ENCODE assay signal across 23 cellular contexts in genomic region chr20:41608606-41609005, GRCh38. TPM values are rescaled to one million over a fixed set of nuclear protein-coding genes. Genes with fewer than 3 reads are reported as not detected.
DNase-seq lines count a peak whose midpoint lies in the region; ATAC-seq and TF ChIP-seq lines count a peak whose summit lies in the region.
"Had no signal": no experiment of that assay in that cellular context is flagged by ENCODE, and none has a peak within 500 bp of the region (broad histone marks: within the 10 kb centered on the region; RNA-seq: fewer than 3 reads in every experiment).

No MANE protein-coding gene starts in this region.

- POLR2A ChIA-PET in naive thymus-derived CD8-positive, alpha-beta T cell (lab: Charles Lee): interaction anchor here (0.6 kb wide), 1 partner anchor 104 kb away, joined by 3 read pairs; no protein-coding TSS in a partner anchor

- H3K4me3 Mint-ChIP-seq in stimulated activated naive CD8-positive, alpha-beta T cell treated with anti-CD3 and anti-CD28 coated beads, Interleukin-15, Interleukin-2, amounts not matched to agents 100 ng/mL and 50 ng/mL, for 24 hours: no peak overlapping the region
- H3K4me3 Mint-ChIP-seq in activated T-helper 17 cell treated with anti-CD3 and anti-CD28 coated beads, Interleukin-2, amount 50 U/mL, for 72 hours: no peak overlapping the region
- peak overlapping the region in 6 of 10 donors; percentile 7 to 43 (median 18) for H3K4me3 Mint-ChIP-seq in naive thymus-derived CD8-positive, alpha-beta T cell
- H3K4me3 Mint-ChIP-seq: CD4-positive, CD25-positive, alpha-beta regulatory T cell had no signal

- H3K27me3 Mint-ChIP-seq in stimulated activated naive CD8-positive, alpha-beta T cell treated with anti-CD3 and anti-CD28 coated beads, Interleukin-15, Interleukin-2, amounts not matched to agents 100 ng/mL and 50 ng/mL, for 24 hours: no peaks in the 10 kb centered on the region
- H3K27me3 Mint-ChIP-seq in activated T-helper 17 cell treated with anti-CD3 and anti-CD28 coated beads, Interleukin-2, amount 50 U/mL, for 72 hours: no peaks in the 10 kb centered on the region
- no peaks in the 10 kb centered on the region for H3K27me3 Mint-ChIP-seq in naive thymus-derived CD8-positive, alpha-beta T cell
- H3K27me3 Mint-ChIP-seq: CD4-positive, CD25-positive, alpha-beta regulatory T cell had no signal

- no peak for TF ChIP-seq CTCF in GM20000 (IDR thresholded peaks at IDR 0.05; ENCODE audit: extremely low read depth, missing control alignments)

- peak overlapping the region; percentile 41 for H3K27ac Mint-ChIP-seq in stimulated activated naive CD8-positive, alpha-beta T cell treated with anti-CD3 and anti-CD28 coated beads, Interleukin-15, Interleukin-2, amounts not matched to agents 100 ng/mL and 50 ng/mL, for 24 hours
- H3K27ac Mint-ChIP-seq in activated T-helper 17 cell treated with anti-CD3 and anti-CD28 coated beads, Interleukin-2, amount 50 U/mL, for 72 hours: peak overlapping the region; percentile 37
- peak overlapping the region in 5 of 10 donors; percentile 16 to 87 (median 24) for H3K27ac Mint-ChIP-seq in naive thymus-derived CD8-positive, alpha-beta T cell

- no peak for ATAC-seq in stimulated activated naive CD8-positive, alpha-beta T cell treated with anti-CD3 and anti-CD28 coated beads, Interleukin-15, Interleukin-2, amounts not matched to agents 100 U/mL and 50 U/mL, for 24 hours
- ATAC-seq in activated T-helper 17 cell treated with anti-CD3 and anti-CD28 coated beads, Interleukin-2, amount 50 U/mL, for 72 hours (replicated peaks): peak; percentile 44
- no peak for ATAC-seq in naive thymus-derived CD8-positive, alpha-beta T cell
- no peak for ATAC-seq in GM19467 (IDR thresholded peaks at IDR 0.05; ENCODE audit: unreplicated experiment)
- ATAC-seq: HCT116, Right ventricle myocardium inferior had no signal

- H3K36me3 Mint-ChIP-seq in stimulated activated naive CD8-positive, alpha-beta T cell treated with anti-CD3 and anti-CD28 coated beads, Interleukin-15, Interleukin-2, amounts not matched to agents 100 ng/mL and 50 ng/mL, for 24 hours (ENCODE audit: low read depth): peaks cover 8% of the 10 kb centered on the region
- H3K36me3 Mint-ChIP-seq in activated T-helper 17 cell treated with anti-CD3 and anti-CD28 coated beads, Interleukin-2, amount 50 U/mL, for 72 hours (ENCODE audit: low read depth): no peaks in the 10 kb centered on the region
- H3K36me3 Mint-ChIP-seq in naive thymus-derived CD8-positive, alpha-beta T cell: peaks cover 0 to 16% (median 7%) of the 10 kb centered on the region in 3 donors

- no peak for DNase-seq in stimulated activated naive CD8-positive, alpha-beta T cell treated with anti-CD3 and anti-CD28 coated beads, Interleukin-15, Interleukin-2, amounts not matched to agents 100 U/mL and 50 U/mL, for 24 hours
- no peak for DNase-seq in naive thymus-derived CD8-positive, alpha-beta T cell
- DNase-seq in GM20000 (ENCODE audit: low spot score): no peak
- DNase-seq in dermis blood vessel endothelial cell: no peak
- DNase-seq: BE2C; CD4-positive, CD25-positive, alpha-beta regulatory T cell; DMS153; GDM1; GOT3; IMR-90; MG63; NCI-H1092; NCI-H146; NCI-H2029 treated with DMSO at 0.1 percent for 48 hours; NCI-H2171 treated with DMSO at 0.1 percent for 48 hours; NCI-H446; NCI-H526 treated with DMSO at 0.1 percent for 48 hours; Peyer's patch had no signal

- peaks cover 62% of the 10 kb centered on the region for H3K4me1 Mint-ChIP-seq in stimulated activated naive CD8-positive, alpha-beta T cell treated with anti-CD3 and anti-CD28 coated beads, Interleukin-15, Interleukin-2, amounts not matched to agents 100 ng/mL and 50 ng/mL, for 24 hours (ENCODE audit: low read depth)
- peaks cover 32% of the 10 kb centered on the region for H3K4me1 Mint-ChIP-seq in activated T-helper 17 cell treated with anti-CD3 and anti-CD28 coated beads, Interleukin-2, amount 50 U/mL, for 72 hours
- H3K4me1 Mint-ChIP-seq in naive thymus-derived CD8-positive, alpha-beta T cell: peaks cover 27 to 73% (median 70%) of the 10 kb centered on the region in 4 donors

- H3K9me3 Mint-ChIP-seq in stimulated activated naive CD8-positive, alpha-beta T cell treated with anti-CD3 and anti-CD28 coated beads, Interleukin-15, Interleukin-2, amounts not matched to agents 100 ng/mL and 50 ng/mL, for 24 hours: peaks cover 3% of the 10 kb centered on the region
- no peaks in the 10 kb centered on the region for H3K9me3 Mint-ChIP-seq in activated T-helper 17 cell treated with anti-CD3 and anti-CD28 coated beads, Interleukin-2, amount 50 U/mL, for 72 hours
- H3K9me3 Mint-ChIP-seq in naive thymus-derived CD8-positive, alpha-beta T cell: peaks cover 0 to 4% (median 0%) of the 10 kb centered on the region in 9 donors

RNA-seq across cellular contexts. Expression of gene CHD6, which starts 9.6 kb away (rescaled TPM):
- total RNA-seq in activated T-helper 17 cell treated with anti-CD3 and anti-CD28 coated beads, Interleukin-2, amount 50 U/mL, for 72 hours: 10 to 100 TPM; 16.5 to 21.4 TPM
- total RNA-seq in naive thymus-derived CD8-positive, alpha-beta T cell: 10 to 100 TPM; 92.0 to 96.1 TPM
- polyA plus RNA-seq in naive thymus-derived CD8-positive, alpha-beta T cell: 10 to 100 TPM; 44.3 to 57.4 (median 56.3) TPM
- 30.0 and 35.6 TPM in 2 replicates for total RNA-seq in dermis blood vessel endothelial cell

Comparison
In these comparisons a context has a peak if more than half of its experiments do, and no peak if none do; other contexts are left out.
1. H3K4me3 Mint-ChIP-seq: peak in naive thymus-derived CD8-positive, alpha-beta T cell (6 of 10); none in stimulated activated naive CD8-positive, alpha-beta T cell treated with anti-CD3 and anti-CD28 coated beads, Interleukin-15, Interleukin-2, amounts not matched to agents 100 ng/mL and 50 ng/mL, for 24 hours (single experiment) and activated T-helper 17 cell treated with anti-CD3 and anti-CD28 coated beads, Interleukin-2, amount 50 U/mL, for 72 hours (single experiment).